Comparison of ENCODE assay signal across 10 cellular contexts in genomic region chr12:54497883-54498282, GRCh38. TPM values are rescaled to one million over a fixed set of nuclear protein-coding genes. Genes with fewer than 3 reads are reported as not detected.
DNase-seq lines count a peak whose midpoint lies in the region; ATAC-seq and TF ChIP-seq lines count a peak whose summit lies in the region.
"Had no signal": no experiment of that assay in that cellular context is flagged by ENCODE, and none has a peak within 500 bp of the region (broad histone marks: within the 10 kb centered on the region; RNA-seq: fewer than 3 reads in every experiment).

No MANE protein-coding gene starts in this region.

- H3K4me3 ChIP-seq in HL-60 (replicated peaks; ENCODE audit: insufficient read depth, low read length) (peak overlapping the region; percentile 63), colonic mucosa (peak overlapping the region; percentile 33), stomach (peak overlapping the region; percentile 27 to 41 (median 36))
- H3K4me3 ChIP-seq: prostate gland had no signal

- no peaks in the 10 kb centered on the region for H3K9me3 Mint-ChIP-seq in activated CD8-positive, alpha-beta memory T cell treated with anti-CD3 and anti-CD28 coated beads, Interleukin-2, amount 10 ng/mL, durations not matched to agents 7 days and 5 days (ENCODE audit: low read depth)

- 45 to 75% (median 58%) methylated on average over 2 of the region's 2 CpGs for WGBS in stomach, 5 donors

- H3K27ac ChIP-seq in HL-60 (replicated peaks) (peak overlapping the region; percentile 86), colonic mucosa (peak overlapping the region; percentile 36), stomach (peak overlapping the region in 4 of 5 donors; percentile 42 to 82 (median 62))
- H3K27ac ChIP-seq: prostate gland had no signal

- intact Hi-C loops in colonic mucosa (cut with DNase I) (no loop called here), stomach (cut with DNase I; ENCODE audit: low total_unique reads) (no loop called here)

- H3K9me3 ChIP-seq in colonic mucosa (no peaks in the 10 kb centered on the region), stomach (no peaks in the 10 kb centered on the region)
- H3K9me3 ChIP-seq: prostate gland had no signal

- no peak for DNase-seq in activated CD8-positive, alpha-beta memory T cell treated with anti-CD3 and anti-CD28 coated beads, Interleukin-2, amount 10 ng/mL, durations not matched to agents 7 days and 5 days
- no peak for DNase-seq in activated CD8-positive, alpha-beta memory T cell treated with anti-CD3 and anti-CD28 coated beads for 24 hours
- DNase-seq in HL-60 (ENCODE audit: low read depth in 1 of 2, low spot score in 1 of 2) (peak in 1 of 2 experiments; percentile 42), colonic mucosa (no peak), stomach (no peak), UCSD-AML1 (lab: John Stamatoyannopoulos, UW; ENCODE audit: unreplicated experiment) (no peak), NCI-H2107 (lab: John Stamatoyannopoulos, UW) (no peak)
- DNase-seq: T1000 had no signal

- H3K36me3 Mint-ChIP-seq in activated CD8-positive, alpha-beta memory T cell treated with anti-CD3 and anti-CD28 coated beads, Interleukin-2, amount 10 ng/mL, durations not matched to agents 7 days and 5 days = peaks cover 29% of the 10 kb centered on the region

- H3K27ac Mint-ChIP-seq in activated CD8-positive, alpha-beta memory T cell treated with anti-CD3 and anti-CD28 coated beads, Interleukin-2, amount 10 ng/mL, durations not matched to agents 7 days and 5 days = peak overlapping the region; percentile 97

- peak overlapping the region; percentile 100 for H3K4me3 Mint-ChIP-seq in activated CD8-positive, alpha-beta memory T cell treated with anti-CD3 and anti-CD28 coated beads, Interleukin-2, amount 10 ng/mL, durations not matched to agents 7 days and 5 days

- no peaks in the 10 kb centered on the region for H3K36me3 ChIP-seq in colonic mucosa
- no peaks in the 10 kb centered on the region for H3K36me3 ChIP-seq in stomach
- H3K36me3 ChIP-seq: prostate gland had no signal

- TF ChIP-seq CTCF in HL-60 (IDR thresholded peaks at IDR 0.05; ENCODE audit: insufficient read depth, low read length) (no peak), colonic mucosa (IDR thresholded peaks at IDR 0.05) (no peak), stomach (IDR thresholded peaks at IDR 0.05) (no peak)

- H3K27me3 Mint-ChIP-seq in activated CD8-positive, alpha-beta memory T cell treated with anti-CD3 and anti-CD28 coated beads, Interleukin-2, amount 10 ng/mL, durations not matched to agents 7 days and 5 days = no peaks in the 10 kb centered on the region

- H3K9ac ChIP-seq in colonic mucosa (ENCODE audit: low read depth in 2 of 2, low read length in 2 of 2) = peak overlapping the region in 1 of 2 donors; percentile 35

- H3K4me1 ChIP-seq in colonic mucosa (no peaks in the 10 kb centered on the region), stomach (no peaks in the 10 kb centered on the region)
- H3K4me1 ChIP-seq: prostate gland had no signal

- no peak for TF ChIP-seq EP300 in stomach (IDR thresholded peaks at IDR 0.05)

- TF ChIP-seq POLR2A in stomach (IDR thresholded peaks at IDR 0.05) = no peak

- peaks cover 40% of the 10 kb centered on the region for H3K4me1 Mint-ChIP-seq in activated CD8-positive, alpha-beta memory T cell treated with anti-CD3 and anti-CD28 coated beads, Interleukin-2, amount 10 ng/mL, durations not matched to agents 7 days and 5 days

- H3K27me3 ChIP-seq in HL-60 (ENCODE audit: insufficient read depth, poor library complexity, severe bottlenecking) = no peaks in the 10 kb centered on the region
- no peaks in the 10 kb centered on the region for H3K27me3 ChIP-seq in colonic mucosa
- H3K27me3 ChIP-seq in stomach = peaks cover 0 to 4% (median 0%) of the 10 kb centered on the region in 3 donors

- CTCF ChIA-PET in activated CD8-positive, alpha-beta memory T cell treated with anti-CD3 and anti-CD28 coated beads, Interleukin-2, amount 10 ng/mL, durations not matched to agents 7 days and 5 days (lab: Charles Lee) = interaction anchor here (0.6 to 2.9 kb wide), 12 partner anchors 19 to 192 kb away, joined by 3 to 22 read pairs (median 4); no protein-coding TSS in a partner anchor

- peak; percentile 18 for ATAC-seq in activated CD8-positive, alpha-beta memory T cell treated with anti-CD3 and anti-CD28 coated beads, Interleukin-2, amount 10 ng/mL, durations not matched to agents 7 days and 5 days
- ATAC-seq in HG02852 (IDR thresholded peaks at IDR 0.05; ENCODE audit: unreplicated experiment) = no peak

RNA-seq across cellular contexts. Expression of gene NCKAP1L, which starts 0.3 kb away (rescaled TPM):
- 100 to 1,000 TPM; 132 to 133 TPM for total RNA-seq in activated CD8-positive, alpha-beta memory T cell treated with anti-CD3 and anti-CD28 coated beads, Interleukin-2, amount 10 ng/mL, durations not matched to agents 7 days and 5 days
- total RNA-seq in colonic mucosa = 10 to 100 TPM in 1 of 2 donors, 1 to 10 TPM in 1; 3.6 to 13.8 TPM
- 10 to 100 TPM in 3 of 5 donors, 1 to 10 TPM in 2; 2.7 to 29.2 (median 15.6) TPM for total RNA-seq in stomach
- polyA plus RNA-seq in stomach = 1 to 10 TPM; 1.7 to 4.2 (median 3.2) TPM

RNA-seq across cellular contexts. Expression of gene GTSF1, which starts 24.5 kb away (rescaled TPM):
- 10 to 100 TPM; 10.0 to 13.2 TPM for total RNA-seq in activated CD8-positive, alpha-beta memory T cell treated with anti-CD3 and anti-CD28 coated beads, Interleukin-2, amount 10 ng/mL, durations not matched to agents 7 days and 5 days
- total RNA-seq in colonic mucosa = under 1 TPM in 1 of 2 donors, not detected in 1; 0.99 TPM
- not detected for total RNA-seq in stomach
- polyA plus RNA-seq in stomach = under 1 TPM in 2 of 3 donors, not detected in 1; 0.44 to 0.50 TPM

RNA-seq across cellular contexts. Expression of gene PDE1B, which starts 51.5 kb away (rescaled TPM):
- total RNA-seq in activated CD8-positive, alpha-beta memory T cell treated with anti-CD3 and anti-CD28 coated beads, Interleukin-2, amount 10 ng/mL, durations not matched to agents 7 days and 5 days = 10 to 100 TPM; 10.6 to 14.3 TPM
- total RNA-seq in colonic mucosa = 1 to 10 TPM in 1 of 2 donors, under 1 TPM in 1; 0.40 to 1.0 TPM
- 10 to 100 TPM in 4 of 5 donors, 1 to 10 TPM in 1; 2.9 to 39.1 (median 14.1) TPM for total RNA-seq in stomach
- polyA plus RNA-seq in stomach = 1 to 10 TPM; 1.8 to 6.1 (median 2.2) TPM

Comparison
In these comparisons a context has a peak if more than half of its experiments do, and no peak if none do; other contexts are left out.
1. H3K27ac ChIP-seq: peak in every context shown above with its lines; median percentile 86 in HL-60; 62 in stomach; 36 in colonic mucosa.
2. RNA of gene NCKAP1L, which starts 0.3 kb away (total RNA-seq): 132 to 133 TPM in activated CD8-positive, alpha-beta memory T cell treated with anti-CD3 and anti-CD28 coated beads, Interleukin-2, amount 10 ng/mL, durations not matched to agents 7 days and 5 days; 2.7 to 29.2 TPM in stomach and 3.6 to 13.8 TPM in colonic mucosa; every median in the first group is over 4 times any median in the second.
3. RNA of gene GTSF1, which starts 24.5 kb away (total RNA-seq): 10.0 to 13.2 TPM in activated CD8-positive, alpha-beta memory T cell treated with anti-CD3 and anti-CD28 coated beads, Interleukin-2, amount 10 ng/mL, durations not matched to agents 7 days and 5 days; 0.99 TPM in colonic mucosa and not detected in stomach; every median in the first group is over 4 times any median in the second.
4. Peak in every context shown above with its lines, with median percentiles within 50 percentile points of each other: H3K4me3 ChIP-seq.